ENCODE assay signal across 1 cellular context in genomic region chr17:32158870-32159585, GRCh38.
TF ChIP-seq lines count a peak whose summit lies in the region.

No MANE protein-coding gene starts in this region.

TF ChIP-seq in K562, 482 proteins besides CTCF, POLR2A, EP300 and RAD21:
- TF ChIP-seq POLR2G (IDR thresholded peaks at IDR 0.05; ENCODE audit: low read depth, low read length) (peak; percentile 42; the same call in 1 of the 2 replicates), ZNF395 (CRISPR knock-in tag; IDR thresholded peaks at IDR 0.05) (no peak), NR3C1 (CRISPR knock-in tag; IDR thresholded peaks at IDR 0.05) (no peak), ZBTB17 (CRISPR knock-in tag; IDR thresholded peaks at IDR 0.05) (no peak)
